ENCODE assay signal across 39 cellular contexts in the genomic region with DNA sequence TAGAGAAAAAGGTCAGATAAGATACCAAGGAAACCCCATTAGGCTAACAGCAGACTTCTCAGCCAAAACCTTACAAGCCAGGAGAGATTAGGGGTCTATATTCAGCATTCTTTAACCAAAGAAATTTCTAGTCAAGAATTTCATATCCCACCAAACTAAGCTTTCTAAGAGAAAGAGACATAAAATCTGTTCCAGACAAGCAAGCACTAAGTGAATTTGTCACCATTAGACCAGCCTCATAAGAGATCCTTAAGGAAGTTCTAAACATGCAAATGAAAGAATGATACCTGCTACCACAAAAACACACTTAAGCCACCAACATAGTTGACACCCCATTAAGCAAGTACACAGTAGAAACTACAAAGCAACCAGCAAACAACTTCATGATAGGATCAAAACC.
"Had no signal": no experiment of that assay in that cellular context is flagged by ENCODE, and none has a peak within 500 bp of the region (broad histone marks: within the 10 kb centered on the region; RNA-seq: fewer than 3 reads in every experiment).

No MANE protein-coding gene starts in this region.

- H3K27ac Mint-ChIP-seq: activated naive CD4-positive, alpha-beta T cell treated with anti-CD3 and anti-CD28 coated beads for 36 hours; activated naive CD4-positive, alpha-beta T cell treated with anti-CD3 and anti-CD28 coated beads, Interleukin-2, amount 10 ng/mL, durations not matched to agents 7 days and 5 days; activated naive CD4-positive, alpha-beta T cell treated with anti-CD3 and anti-CD28 coated beads, Interleukin-2, amount 50 U/mL, for 24 hours; activated naive CD4-positive, alpha-beta T cell treated with anti-CD3 and anti-CD28 coated beads, Interleukin-2, amount 50 U/mL, for 72 hours; activated naive CD8-positive, alpha-beta T cell; activated naive CD8-positive, alpha-beta T cell treated with anti-CD3 and anti-CD28 coated beads for 36 hours; activated naive CD8-positive, alpha-beta T cell treated with anti-CD3 and anti-CD28 coated beads, Interleukin-2, amount 10 ng/mL, durations not matched to agents 7 days and 5 days; activated naive CD8-positive, alpha-beta T cell treated with anti-CD3 and anti-CD28 coated beads, Interleukin-2, amount 50 U/mL, for 24 hours; activated T-cell treated with anti-CD3 and anti-CD28 coated beads, Interleukin-2, amount 50 U/mL, for 24 hours; activated T-helper 1 cell treated with anti-CD3 and anti-CD28 coated beads, Interleukin-12 subunit alpha, Interleukin-12 subunit beta, Interleukin-2, Interleukin-4 antibody, amounts not matched to agents 30 ng/mL and 10 ng/mL and 1 ng/mL, durations not matched to agents 14 hours and 24 hours and 36 hours; activated T-helper 17 cell treated with anti-CD3 and anti-CD28 coated beads, Interleukin-2, amount 50 U/mL, for 72 hours; activated T-helper 2 cell treated with anti-CD3 and anti-CD28 coated beads, Interferon-gamma antibody, Interleukin-2, Interleukin-4, amounts not matched to agents 10 μg/mL and 5 μg/mL and 100 μg/mL, durations not matched to agents 14 hours and 24 hours and 36 hours; brain had no signal

- H3K27me3 ChIP-seq: adrenal gland, ascending aorta, body of pancreas, brain microvascular endothelial cell, breast epithelium, cardiac muscle cell had no signal

- H3K4me1 Mint-ChIP-seq: activated naive CD4-positive, alpha-beta T cell treated with anti-CD3 and anti-CD28 coated beads, Interleukin-2, amount 10 ng/mL, durations not matched to agents 7 days and 5 days; activated naive CD4-positive, alpha-beta T cell treated with anti-CD3 and anti-CD28 coated beads, Interleukin-2, amount 50 U/mL, for 24 hours; activated naive CD8-positive, alpha-beta T cell treated with anti-CD3 and anti-CD28 coated beads for 36 hours; activated naive CD8-positive, alpha-beta T cell treated with anti-CD3 and anti-CD28 coated beads, Interleukin-2, amount 10 ng/mL, durations not matched to agents 7 days and 5 days; activated naive CD8-positive, alpha-beta T cell treated with anti-CD3 and anti-CD28 coated beads, Interleukin-2, amount 50 U/mL, for 24 hours; activated T-helper 17 cell treated with anti-CD3 and anti-CD28 coated beads, Interleukin-2, amount 50 U/mL, for 72 hours; brain; central memory CD8-positive, alpha-beta T cell had no signal

- H3K27me3 Mint-ChIP-seq: activated naive CD4-positive, alpha-beta T cell treated with anti-CD3 and anti-CD28 coated beads, Interleukin-2, amount 10 ng/mL, durations not matched to agents 7 days and 5 days; activated naive CD4-positive, alpha-beta T cell treated with anti-CD3 and anti-CD28 coated beads, Interleukin-2, amount 50 U/mL, for 24 hours; activated naive CD8-positive, alpha-beta T cell treated with anti-CD3 and anti-CD28 coated beads, Interleukin-2, amount 10 ng/mL, durations not matched to agents 7 days and 5 days; activated naive CD8-positive, alpha-beta T cell treated with anti-CD3 and anti-CD28 coated beads, Interleukin-2, amount 50 U/mL, for 24 hours; activated T-cell treated with anti-CD3 and anti-CD28 coated beads, Interleukin-2, amount 50 U/mL, for 24 hours; activated T-helper 17 cell treated with anti-CD3 and anti-CD28 coated beads, Interleukin-2, amount 50 U/mL, for 72 hours; central memory CD8-positive, alpha-beta T cell had no signal

- H3K4me3 ChIP-seq: adrenal gland, ascending aorta, body of pancreas, breast epithelium, cardiac muscle cell had no signal

- H3K27ac ChIP-seq: adrenal gland, ascending aorta, body of pancreas, brain microvascular endothelial cell, breast epithelium, cardiac muscle cell had no signal

- H3K4me3 Mint-ChIP-seq: activated naive CD4-positive, alpha-beta T cell treated with anti-CD3 and anti-CD28 coated beads for 36 hours; activated naive CD4-positive, alpha-beta T cell treated with anti-CD3 and anti-CD28 coated beads, Interleukin-2, amount 10 ng/mL, durations not matched to agents 7 days and 5 days; activated naive CD4-positive, alpha-beta T cell treated with anti-CD3 and anti-CD28 coated beads, Interleukin-2, amount 50 U/mL, for 24 hours; activated naive CD8-positive, alpha-beta T cell; activated naive CD8-positive, alpha-beta T cell treated with anti-CD3 and anti-CD28 coated beads for 36 hours; activated naive CD8-positive, alpha-beta T cell treated with anti-CD3 and anti-CD28 coated beads, Interleukin-2, amount 10 ng/mL, durations not matched to agents 7 days and 5 days; activated naive CD8-positive, alpha-beta T cell treated with anti-CD3 and anti-CD28 coated beads, Interleukin-2, amount 50 U/mL, for 24 hours; activated T-cell treated with anti-CD3 and anti-CD28 coated beads, Interleukin-2, amount 50 U/mL, for 24 hours; activated T-cell treated with anti-CD3 and anti-CD28 coated beads, Interleukin-2, amount 50 U/mL, for 4 hours; activated T-helper 1 cell treated with anti-CD3 and anti-CD28 coated beads, Interleukin-12 subunit alpha, Interleukin-12 subunit beta, Interleukin-2, Interleukin-4 antibody, amounts not matched to agents 30 ng/mL and 10 ng/mL and 1 ng/mL, durations not matched to agents 14 hours and 24 hours and 36 hours; activated T-helper 17 cell treated with anti-CD3 and anti-CD28 coated beads, Interleukin-2, amount 50 U/mL, for 72 hours; brain; central memory CD8-positive, alpha-beta T cell had no signal

- H3K4me1 ChIP-seq: adrenal gland, ascending aorta, body of pancreas, breast epithelium had no signal

- FAIRE-seq: astrocyte, bronchial epithelial cell, colon had no signal

- H3K36me3 Mint-ChIP-seq: activated naive CD4-positive, alpha-beta T cell treated with anti-CD3 and anti-CD28 coated beads, Interleukin-2, amount 10 ng/mL, durations not matched to agents 7 days and 5 days; activated naive CD8-positive, alpha-beta T cell treated with anti-CD3 and anti-CD28 coated beads, Interleukin-2, amount 10 ng/mL, durations not matched to agents 7 days and 5 days had no signal

- ATAC-seq: activated naive CD4-positive, alpha-beta T cell treated with anti-CD3 and anti-CD28 coated beads, Interleukin-2, amount 50 U/mL, for 72 hours; activated naive CD8-positive, alpha-beta T cell treated with anti-CD3 and anti-CD28 coated beads, Interleukin-2, amount 50 U/mL, for 24 hours; activated T-cell treated with anti-CD3 and anti-CD28 coated beads, Interleukin-2, amount 50 U/mL, for 4 hours; activated T-helper 17 cell treated with anti-CD3 and anti-CD28 coated beads, Interleukin-2, amount 50 U/mL, for 72 hours; body of pancreas had no signal

- H3K36me3 ChIP-seq: adrenal gland, ascending aorta, brain microvascular endothelial cell, breast epithelium, cardiac muscle cell had no signal

- DNase-seq: activated effector memory CD4-positive, alpha-beta T cell treated with anti-CD3 and anti-CD28 coated beads, Interleukin-2, amount 50 U/mL, for 16 hours; activated effector memory CD4-positive, alpha-beta T cell treated with Interleukin-2 at 50 U/mL for 16 hours; activated gamma-delta T cell; activated gamma-delta T cell treated with Interleukin-2 at 50 U/mL for 16 hours; activated naive CD4-positive, alpha-beta T cell; activated naive CD4-positive, alpha-beta T cell treated with anti-CD3 and anti-CD28 coated beads for 36 hours; activated naive CD4-positive, alpha-beta T cell treated with anti-CD3 and anti-CD28 coated beads, Interleukin-2, amount 10 ng/mL, durations not matched to agents 7 days and 5 days; activated naive CD4-positive, alpha-beta T cell treated with anti-CD3 and anti-CD28 coated beads, Interleukin-2, amount 50 U/mL, for 16 hours; activated naive CD4-positive, alpha-beta T cell treated with Interleukin-2 at 50 U/mL for 16 hours; activated naive CD8-positive, alpha-beta T cell treated with anti-CD3 and anti-CD28 coated beads for 36 hours; activated naive CD8-positive, alpha-beta T cell treated with anti-CD3 and anti-CD28 coated beads, Interleukin-2, amount 10 ng/mL, durations not matched to agents 7 days and 5 days; activated naive CD8-positive, alpha-beta T cell treated with anti-CD3 and anti-CD28 coated beads, Interleukin-2, amount 50 U/mL, for 24 hours; activated T-cell treated with anti-CD3 and anti-CD28 coated beads, Interleukin-2, amount 50 U/mL, for 24 hours; activated T-cell treated with anti-CD3 and anti-CD28 coated beads, Interleukin-2, amount 50 U/mL, for 4 hours; activated T-cell treated with anti-CD3 and anti-CD28 coated beads, Interleukin-2, amount 50 U/mL, for 48 hours; adrenal gland; amniotic stem cell; amygdala; anterior cingulate cortex; aorta; body of pancreas; brain microvascular endothelial cell; caudate nucleus; central memory CD4-positive, alpha-beta T cell; cerebellar nuclear complex had no signal
